In the genomic region with DNA sequence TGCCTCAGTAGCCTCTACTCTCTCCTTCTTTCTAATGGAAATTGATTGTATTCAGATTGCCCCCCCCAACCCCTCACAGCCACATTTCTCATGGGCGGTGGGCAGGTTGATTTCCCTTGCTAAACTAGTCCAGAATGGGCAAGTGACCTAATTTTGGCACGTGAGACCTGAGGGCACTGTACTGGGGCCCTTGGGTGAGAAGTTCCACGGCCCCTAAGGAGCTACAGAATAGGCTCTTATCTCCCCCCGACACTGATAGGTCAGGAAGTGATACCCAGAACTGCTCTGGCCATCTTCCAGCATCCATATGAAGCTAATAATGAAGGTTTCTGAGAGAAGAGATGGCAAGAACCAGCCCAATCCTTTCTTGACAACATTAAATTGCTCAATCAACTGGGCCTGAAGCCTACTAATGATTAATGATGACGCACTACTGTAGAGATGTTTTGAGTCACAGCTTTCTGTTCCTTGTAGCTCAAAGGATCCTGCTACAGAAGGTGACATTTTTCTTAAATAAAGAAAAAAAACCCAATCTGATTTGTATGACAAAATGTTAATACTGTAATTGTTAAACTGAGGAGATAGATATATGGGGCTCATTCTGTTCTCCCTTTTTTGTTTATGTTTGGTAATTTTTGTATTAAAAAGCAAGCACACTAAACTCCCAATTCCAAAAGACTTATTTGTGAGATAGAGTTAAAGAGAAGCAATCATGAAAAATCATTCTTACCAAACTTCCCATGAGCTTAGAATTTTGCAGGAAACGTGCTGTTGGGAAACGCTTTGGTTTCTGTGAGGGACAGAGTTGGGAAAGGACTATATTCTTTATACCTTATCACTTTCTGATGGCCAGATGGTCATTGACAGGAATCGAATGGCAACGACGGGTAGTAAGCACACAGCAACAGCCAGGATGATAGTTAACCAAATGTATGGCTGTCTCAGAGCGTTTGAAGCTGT, we compare ENCODE assay signal across 9 cellular contexts. TPM values are rescaled to one million over a fixed set of nuclear protein-coding genes. Genes with fewer than 3 reads are reported as not detected.
DNase-seq lines count a peak whose midpoint lies in the region; ATAC-seq and TF ChIP-seq lines count a peak whose summit lies in the region.
"Had no signal": no experiment of that assay in that cellular context is flagged by ENCODE, and none has a peak within 500 bp of the region (broad histone marks: within the 10 kb centered on the region; RNA-seq: fewer than 3 reads in every experiment).

No MANE protein-coding gene starts in this region.

- DNase-seq in amniotic epithelial cell (ENCODE audit: low read depth) (peak; percentile 63), gastrocnemius medialis (no peak), NCI-H187 (lab: John Stamatoyannopoulos, UW) (no peak), immature natural killer cell (no peak)
- no peak for DNase-seq in activated CD4-positive, alpha-beta T cell treated with anti-CD3 and anti-CD28 coated beads, Interleukin-2, amount 10 ng/mL, durations not matched to agents 7 days and 5 days
- DNase-seq in activated naive CD4-positive, alpha-beta T cell treated with anti-CD3 and anti-CD28 coated beads, Interleukin-2, amount 50 U/mL, for 16 hours, result no peak

- no peak for TF ChIP-seq POLR2A in gastrocnemius medialis (IDR thresholded peaks at IDR 0.05)

- no peaks in the 10 kb centered on the region for H3K4me1 ChIP-seq in gastrocnemius medialis

- in situ Hi-C loops in gastrocnemius medialis (cut with MboI; ENCODE audit: low sequenced_read_pairs in 4 of 4), result loop anchor here in 3 of 4 donors (25.0 kb wide), 2 partner anchors 162 to 462 kb away; partner anchors contain the start of gene ATP8B1 (in 1 of the 3)

- peaks cover under 1% of the 10 kb centered on the region for H3K9me3 Mint-ChIP-seq in activated CD4-positive, alpha-beta T cell treated with anti-CD3 and anti-CD28 coated beads, Interleukin-2, amount 10 ng/mL, durations not matched to agents 7 days and 5 days
- H3K9me3 Mint-ChIP-seq in immature natural killer cell, result peaks cover 0 to 2% (median 0%) of the 10 kb centered on the region in 6 donors

- H3K27ac ChIP-seq in gastrocnemius medialis, result no peak overlapping the region

- H3K4me3 ChIP-seq in gastrocnemius medialis, result no peak overlapping the region
- H3K4me3 ChIP-seq: lung had no signal

- no peak overlapping the region for H3K4me3 Mint-ChIP-seq in activated CD4-positive, alpha-beta T cell treated with anti-CD3 and anti-CD28 coated beads, Interleukin-2, amount 10 ng/mL, durations not matched to agents 7 days and 5 days
- H3K4me3 Mint-ChIP-seq in immature natural killer cell, result no peak overlapping the region

- CTCF ChIA-PET in activated CD4-positive, alpha-beta T cell treated with anti-CD3 and anti-CD28 coated beads, Interleukin-2, amount 10 ng/mL, durations not matched to agents 7 days and 5 days (lab: Charles Lee), result interaction anchor here (0.6 kb wide), 1 partner anchor 1915 kb away, joined by 4 read pairs; no protein-coding TSS in a partner anchor

- no peak overlapping the region for H3K27ac Mint-ChIP-seq in activated CD4-positive, alpha-beta T cell treated with anti-CD3 and anti-CD28 coated beads, Interleukin-2, amount 10 ng/mL, durations not matched to agents 7 days and 5 days
- no peak overlapping the region for H3K27ac Mint-ChIP-seq in immature natural killer cell

- POLR2A ChIA-PET in activated CD4-positive, alpha-beta T cell treated with anti-CD3 and anti-CD28 coated beads, Interleukin-2, amount 10 ng/mL, durations not matched to agents 7 days and 5 days (lab: Charles Lee), result no interaction called here

- peak; percentile 94 for ATAC-seq in GM19025 (IDR thresholded peaks at IDR 0.05; ENCODE audit: low read depth, unreplicated experiment)
- ATAC-seq in HG02981 (IDR thresholded peaks at IDR 0.05; ENCODE audit: unreplicated experiment), result peak; percentile 99
- peak; percentile 45 to 55 for ATAC-seq in gastrocnemius medialis

- intact Hi-C loops in gastrocnemius medialis (cut with DNase I; ENCODE audit: low total_unique reads), result no loop called here

- no peaks in the 10 kb centered on the region for H3K4me1 Mint-ChIP-seq in activated CD4-positive, alpha-beta T cell treated with anti-CD3 and anti-CD28 coated beads, Interleukin-2, amount 10 ng/mL, durations not matched to agents 7 days and 5 days
- H3K4me1 Mint-ChIP-seq in immature natural killer cell, result peaks cover 8 to 26% of the 10 kb centered on the region in 2 donors

- no peaks in the 10 kb centered on the region for H3K9me3 ChIP-seq in gastrocnemius medialis

- no peaks in the 10 kb centered on the region for H3K27me3 Mint-ChIP-seq in activated CD4-positive, alpha-beta T cell treated with anti-CD3 and anti-CD28 coated beads, Interleukin-2, amount 10 ng/mL, durations not matched to agents 7 days and 5 days
- H3K27me3 Mint-ChIP-seq in immature natural killer cell (ENCODE audit: low read depth in 3 of 3), result peaks cover 0 to 2% (median 0%) of the 10 kb centered on the region in 3 donors

- TF ChIP-seq CTCF in gastrocnemius medialis (IDR thresholded peaks at IDR 0.05 in 4 of 5, conservative IDR thresholded peaks at IDR 0.05 in 1 of 5), result no peak

- H3K36me3 ChIP-seq in gastrocnemius medialis, result peaks cover 0 to 7% of the 10 kb centered on the region in 2 donors

- H3K36me3 Mint-ChIP-seq in activated CD4-positive, alpha-beta T cell treated with anti-CD3 and anti-CD28 coated beads, Interleukin-2, amount 10 ng/mL, durations not matched to agents 7 days and 5 days (ENCODE audit: low read depth), result peaks cover 4% of the 10 kb centered on the region
- H3K36me3 Mint-ChIP-seq in immature natural killer cell, result peaks cover 9 to 13% (median 13%) of the 10 kb centered on the region in 3 donors

- no peaks in the 10 kb centered on the region for H3K27me3 ChIP-seq in gastrocnemius medialis

RNA-seq across cellular contexts. Expression of gene NARS1, which starts 28.2 kb away (rescaled TPM):
- total RNA-seq in gastrocnemius medialis, result 100 to 1,000 TPM in 3 of 4 donors, 10 to 100 TPM in 1; 93.1 to 205 (median 153) TPM
- 10 to 100 TPM; 71.7 to 84.7 TPM for total RNA-seq in activated CD4-positive, alpha-beta T cell treated with anti-CD3 and anti-CD28 coated beads, Interleukin-2, amount 10 ng/mL, durations not matched to agents 7 days and 5 days
- 10 to 100 TPM; 31.1 to 63.7 (median 59.5) TPM for polyA plus RNA-seq in immature natural killer cell
